In the genomic region with DNA sequence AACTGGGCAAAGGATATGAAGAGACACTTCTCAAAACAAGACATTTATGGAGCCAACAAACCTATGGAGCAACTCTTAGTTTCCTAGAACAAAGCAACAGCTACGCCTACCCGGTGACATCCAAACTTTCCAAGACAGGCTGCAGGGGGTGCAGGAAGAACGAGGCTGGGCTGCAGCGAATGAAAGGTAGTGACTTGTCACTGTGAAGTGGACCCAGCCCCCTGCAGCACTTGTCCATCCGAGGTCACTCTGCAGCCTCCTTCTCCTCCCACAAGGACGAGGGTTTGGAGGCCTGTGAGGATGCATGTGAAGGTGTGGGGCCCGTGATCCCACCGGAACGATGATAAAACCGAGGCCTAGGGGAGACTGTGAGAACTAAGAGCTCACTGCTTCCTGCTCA, we compare ENCODE assay signal across 21 cellular contexts.
"Had no signal": no experiment of that assay in that cellular context is flagged by ENCODE, and none has a peak within 500 bp of the region (broad histone marks: within the 10 kb centered on the region; RNA-seq: fewer than 3 reads in every experiment).

No MANE protein-coding gene starts in this region.

- H3K36me3 ChIP-seq: brain microvascular endothelial cell, heart left ventricle, spleen, thoracic aorta, upper lobe of left lung had no signal

- H3K9me3 Mint-ChIP-seq: central memory CD8-positive, alpha-beta T cell; natural killer cell treated with Interleukin-12 subunit alpha and Interleukin-12 subunit beta and Interleukin-15 and Interleukin-18, amount 100 ng/mL, for 72 hours had no signal

- ATAC-seq: heart left ventricle; left lobe of liver; natural killer cell treated with Interleukin-12 subunit alpha and Interleukin-12 subunit beta and Interleukin-15 and Interleukin-18, amount 100 ng/mL, for 72 hours; stimulated activated memory B cell treated with anti-CD40 and anti-IgM and Interleukin-4, amounts not matched to agents 10 μg/mL and 1 μg/mL and 100 μg/mL, for 72 hours had no signal

- H3K27ac ChIP-seq: brain microvascular endothelial cell, coronary artery, heart left ventricle, thoracic aorta, upper lobe of left lung, VCaP had no signal

- H3K4me1 ChIP-seq: heart left ventricle had no signal

- H3K9me3 ChIP-seq: thoracic aorta, upper lobe of left lung had no signal

- H3K4me3 Mint-ChIP-seq: central memory CD8-positive, alpha-beta T cell; natural killer cell treated with Interleukin-12 subunit alpha and Interleukin-12 subunit beta and Interleukin-15 and Interleukin-18, amount 100 ng/mL, for 72 hours; stimulated activated memory B cell treated with anti-CD40 and anti-IgM and Interleukin-4, amounts not matched to agents 10 μg/mL and 1 μg/mL and 100 μg/mL, for 72 hours had no signal

- H3K4me1 Mint-ChIP-seq: stimulated activated memory B cell treated with anti-CD40 and anti-IgM and Interleukin-4, amounts not matched to agents 10 μg/mL and 1 μg/mL and 100 μg/mL, for 72 hours had no signal

- DNase-seq: activated CD4-positive, alpha-beta T cell treated with anti-CD3 and anti-CD28 coated beads, Interleukin-2, amount 50 U/mL, for 4 hours; activated naive CD4-positive, alpha-beta T cell; anterior cingulate cortex; brain microvascular endothelial cell; erythroblast; foreskin melanocyte; heart left ventricle; kidney; occipital lobe; retina; spleen; stimulated activated CD4-positive, alpha-beta T cell treated with anti-CD3 and anti-CD28 coated beads, Interleukin-4, amount 100 ng/mL, for 4 hours; upper lobe of left lung had no signal

- H3K4me3 ChIP-seq: coronary artery, heart left ventricle, lung, thoracic aorta, upper lobe of left lung had no signal

- H3K27ac Mint-ChIP-seq: natural killer cell treated with Interleukin-12 subunit alpha and Interleukin-12 subunit beta and Interleukin-15 and Interleukin-18, amount 100 ng/mL, for 72 hours; stimulated activated memory B cell treated with anti-CD40 and anti-IgM and Interleukin-4, amounts not matched to agents 10 μg/mL and 1 μg/mL and 100 μg/mL, for 72 hours had no signal

- H3K36me3 Mint-ChIP-seq: natural killer cell treated with Interleukin-12 subunit alpha and Interleukin-12 subunit beta and Interleukin-15 and Interleukin-18, amount 100 ng/mL, for 72 hours; stimulated activated memory B cell treated with anti-CD40 and anti-IgM and Interleukin-4, amounts not matched to agents 10 μg/mL and 1 μg/mL and 100 μg/mL, for 72 hours had no signal

- H3K27me3 ChIP-seq: brain microvascular endothelial cell, upper lobe of left lung had no signal
